ENCODE assay signal across 18 cellular contexts in the genomic region with DNA sequence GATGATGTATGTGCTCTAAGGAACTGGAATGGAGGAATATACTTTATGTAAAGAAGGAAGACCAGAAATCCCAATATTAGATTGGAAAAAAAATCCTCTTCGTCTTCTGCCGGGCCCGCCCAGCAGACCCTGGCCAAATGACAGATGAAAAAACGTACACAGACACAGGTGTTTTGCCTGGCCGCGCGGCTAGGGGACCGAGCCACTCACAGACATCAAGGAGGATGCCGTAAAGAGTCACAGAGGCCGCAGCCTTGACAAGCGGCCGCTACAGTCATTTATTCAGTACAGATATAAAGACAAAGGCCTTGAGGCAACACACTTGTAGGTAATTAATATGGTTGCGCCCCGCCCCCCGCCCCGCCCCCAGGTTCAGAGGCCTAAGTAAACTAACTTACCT.
A peak's percentile ranks its signal among the peaks of the same experiment; 100 is the strongest.
DNase-seq lines count a peak whose midpoint lies in the region; ATAC-seq and TF ChIP-seq lines count a peak whose summit lies in the region.
"Had no signal": no experiment of that assay in that cellular context is flagged by ENCODE, and none has a peak within 500 bp of the region (broad histone marks: within the 10 kb centered on the region; RNA-seq: fewer than 3 reads in every experiment).

No MANE protein-coding gene starts in this region.

- no peak overlapping the region for H3K9ac ChIP-seq in neural progenitor cell

- intact Hi-C loops in esophagus squamous epithelium (cut with DNase I), result no loop called here

- H4K20me1 ChIP-seq in neural progenitor cell (ENCODE audit: low read depth), result no peaks in the 10 kb centered on the region

- TF ChIP-seq POLR2A in esophagus squamous epithelium (IDR thresholded peaks at IDR 0.05), result no peak

- peak; percentile 2 for DNase-seq in neural progenitor cell (ENCODE audit: low spot score)
- DNase-seq in esophagus squamous epithelium (lab: John Stamatoyannopoulos, UW), result no peak
- no peak for DNase-seq in mucosa of gallbladder (ENCODE audit: low spot score)
- no peak for DNase-seq in putamen (ENCODE audit: low spot score)
- DNase-seq: activated CD4-positive, alpha-beta T cell treated with anti-CD3 and anti-CD28 coated beads, Interleukin-2, amount 50 U/mL, for 4 hours; adrenal gland; DMS153; foreskin melanocyte; H7; IMR-90; naive thymus-derived CD4-positive, alpha-beta T cell; NCI-H1092 treated with DMSO at 0.1 percent for 48 hours; SHP77 treated with DMSO at 0.1 percent for 48 hours; stimulated activated CD4-positive, alpha-beta T cell treated with anti-CD3 and anti-CD28 coated beads, Interleukin-12 subunit alpha, Interleukin-12 subunit beta, amount 100 ng/mL, for 4 hours had no signal

- H3K4me2 ChIP-seq in neural progenitor cell, result no peak overlapping the region

- peak; percentile 29 for ATAC-seq in GM18873 (IDR thresholded peaks at IDR 0.05; ENCODE audit: low FRiP score, unreplicated experiment)
- peak; percentile 9 for ATAC-seq in HG02623 (IDR thresholded peaks at IDR 0.05; ENCODE audit: unreplicated experiment)
- peak; percentile 16 for ATAC-seq in HG03342 (IDR thresholded peaks at IDR 0.05; ENCODE audit: unreplicated experiment)
- ATAC-seq: naive thymus-derived CD4-positive, alpha-beta T cell had no signal

- no peaks in the 10 kb centered on the region for H3K79me2 ChIP-seq in neural progenitor cell (ENCODE audit: low read depth)

- H3K27ac Mint-ChIP-seq in neural progenitor cell, result no peak overlapping the region
- H3K27ac Mint-ChIP-seq: naive thymus-derived CD4-positive, alpha-beta T cell; progenitor cell of endocrine pancreas had no signal

- WGBS in esophagus squamous epithelium, 2 donors, result 82% methylated on average over 11 to 16 of the region's 16 CpGs

- H3K4me1 ChIP-seq in neural progenitor cell (no peaks in the 10 kb centered on the region), esophagus squamous epithelium (no peaks in the 10 kb centered on the region)
- H3K4me1 ChIP-seq: adrenal gland had no signal

- H3K36me3 Mint-ChIP-seq in neural progenitor cell, result no peaks in the 10 kb centered on the region
- H3K36me3 Mint-ChIP-seq: naive thymus-derived CD4-positive, alpha-beta T cell had no signal

- H3K27ac ChIP-seq in neural progenitor cell (no peak overlapping the region), esophagus squamous epithelium (no peak overlapping the region)
- H3K27ac ChIP-seq: adrenal gland had no signal

- H3K4me1 Mint-ChIP-seq in neural progenitor cell, result no peaks in the 10 kb centered on the region
- H3K4me1 Mint-ChIP-seq: naive thymus-derived CD4-positive, alpha-beta T cell had no signal

- no peaks in the 10 kb centered on the region for H3K36me3 ChIP-seq in neural progenitor cell
- no peaks in the 10 kb centered on the region for H3K36me3 ChIP-seq in esophagus squamous epithelium
- H3K36me3 ChIP-seq: adrenal gland had no signal

- H3K9me3 Mint-ChIP-seq in neural progenitor cell, result no peaks in the 10 kb centered on the region

- H3F3A ChIP-seq in neural progenitor cell (ENCODE audit: low read depth), result no peaks in the 10 kb centered on the region

- H3K27me3 ChIP-seq in neural progenitor cell (no peaks in the 10 kb centered on the region), esophagus squamous epithelium (no peaks in the 10 kb centered on the region)
- H3K27me3 ChIP-seq: adrenal gland had no signal

- no peaks in the 10 kb centered on the region for H3K27me3 Mint-ChIP-seq in neural progenitor cell (ENCODE audit: insufficient read depth, low read depth)
- H3K27me3 Mint-ChIP-seq: progenitor cell of endocrine pancreas had no signal

- H3K4me3 ChIP-seq in neural progenitor cell (no peak overlapping the region), esophagus squamous epithelium (no peak overlapping the region)
- H3K4me3 ChIP-seq: adrenal gland had no signal

- H2AFZ ChIP-seq in neural progenitor cell (replicated peaks), result no peak overlapping the region

- no peak overlapping the region for H3K4me3 Mint-ChIP-seq in neural progenitor cell
- H3K4me3 Mint-ChIP-seq: naive thymus-derived CD4-positive, alpha-beta T cell had no signal

- TF ChIP-seq CTCF in neural progenitor cell (IDR thresholded peaks at IDR 0.05) (no peak), esophagus squamous epithelium (IDR thresholded peaks at IDR 0.05) (no peak)

- H3K9me3 ChIP-seq in neural progenitor cell (ENCODE audit: low read depth) (no peaks in the 10 kb centered on the region), esophagus squamous epithelium (no peaks in the 10 kb centered on the region)
- H3K9me3 ChIP-seq: adrenal gland had no signal
